8 cellular contexts compared by ENCODE assay signal in the genomic region with DNA sequence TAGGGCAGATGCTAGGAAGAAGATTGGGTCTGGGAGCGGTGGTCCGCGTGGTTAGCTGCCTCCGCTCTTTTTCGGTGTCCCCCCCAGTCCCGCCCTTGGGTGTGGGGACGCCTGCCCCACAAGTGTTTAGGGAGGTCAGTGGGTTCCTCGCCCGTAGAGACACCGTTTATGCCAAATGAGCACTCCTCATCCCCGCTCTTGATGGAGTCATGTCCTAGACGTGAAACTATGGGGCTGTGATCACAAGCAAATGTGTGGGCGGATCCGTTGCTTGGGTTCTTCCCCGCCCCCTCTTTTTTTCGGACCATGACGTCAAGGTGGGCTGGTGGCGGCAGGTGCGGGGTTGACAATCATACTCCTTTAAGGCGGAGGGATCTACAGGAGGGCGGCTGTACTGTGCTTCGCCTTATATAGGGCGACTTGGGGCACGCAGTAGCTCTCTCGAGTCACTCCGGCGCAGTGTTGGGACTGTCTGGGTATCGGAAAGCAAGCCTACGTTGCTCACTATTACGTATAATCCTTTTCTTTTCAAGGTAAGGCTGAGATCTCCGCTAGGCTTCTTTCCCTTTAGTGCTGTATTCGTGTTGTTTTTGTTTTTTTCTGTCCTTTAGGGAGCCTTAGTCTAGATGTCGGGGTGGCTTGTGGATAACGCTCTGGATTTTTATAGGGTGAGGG. TPM values are rescaled to one million over a fixed set of nuclear protein-coding genes. Genes with fewer than 3 reads are reported as not detected.
DNase-seq lines count a peak whose midpoint lies in the region; ATAC-seq and TF ChIP-seq lines count a peak whose summit lies in the region.

A gene (plus strand): TSS at position 439 of the 675 bp plus-strand sequence. CDS start 1,529 bp downstream, outside the sequence.

- TF ChIP-seq CTCF in OCI-LY3 (IDR thresholded peaks at IDR 0.05; ENCODE audit: low read depth, low read length) (no peak), epithelial cell of esophagus (IDR thresholded peaks at IDR 0.05; ENCODE audit: insufficient read depth, low read depth, low read length, missing control alignments) (no peak), mucosa of descending colon (IDR thresholded peaks at IDR 0.05) (no peak)

- H3K4me2 ChIP-seq in OCI-LY3 (ENCODE audit: low read length), result peak within 1 kb of the TSS; percentile 93

- H3K4me3 ChIP-seq in OCI-LY3 (ENCODE audit: low read length) (peak within 1 kb of the TSS; percentile 92), epithelial cell of esophagus (ENCODE audit: low read length) (peak within 1 kb of the TSS; percentile 100), mucosa of descending colon (peak within 1 kb of the TSS; percentile 71)

- H4K20me1 ChIP-seq in OCI-LY3 (ENCODE audit: insufficient read depth, low read length), result peaks cover 46% of the 10 kb centered on the region

- peak within 1 kb of the TSS; percentile 44; the same call in 1 of the 2 replicates for H2AFZ ChIP-seq in OCI-LY3 (ENCODE audit: low read depth, low read length)

- intact Hi-C loops in mucosa of descending colon (cut with DNase I, micrococcal nuclease), result no loop called here

- ATAC-seq in GM21528 (IDR thresholded peaks at IDR 0.05; ENCODE audit: low FRiP score, unreplicated experiment), result peak; percentile 69
- ATAC-seq in mucosa of descending colon, result peak; percentile 90

- peak within 1 kb of the TSS; percentile 99 for H3K9ac ChIP-seq in OCI-LY3 (ENCODE audit: low read length)

- H3K9me3 ChIP-seq in OCI-LY3 (ENCODE audit: insufficient read depth, low read length), result no peaks in the 10 kb centered on the region
- H3K9me3 ChIP-seq in mucosa of descending colon, result no peaks in the 10 kb centered on the region

- peaks cover 22% of the 10 kb centered on the region for H3K4me1 ChIP-seq in OCI-LY3 (ENCODE audit: low read length)
- H3K4me1 ChIP-seq in mucosa of descending colon (ENCODE audit: low read depth), result peaks cover 15% of the 10 kb centered on the region

- H3K36me3 ChIP-seq in OCI-LY3 (replicated peaks; ENCODE audit: low read depth, low read length) (peaks cover 46% of the 10 kb centered on the region), mucosa of descending colon (ENCODE audit: low read depth) (peaks cover 4% of the 10 kb centered on the region)

- DNase-seq in DMS114 treated with DMSO at 0.1 percent for 48 hours (lab: John Stamatoyannopoulos, UW; ENCODE audit: unreplicated experiment) (peak; percentile 95), HuH-7.5 (ENCODE audit: low spot score) (peak; percentile 90), activated T-cell treated with anti-CD3 and anti-CD28 coated beads for 24 hours (ENCODE audit: low read depth) (peak; percentile 96), epithelial cell of esophagus (ENCODE audit: low read depth) (peak; percentile 100), mucosa of descending colon (peak; percentile 96 to 98 (median 97))
- DNase-seq in stimulated activated CD8-positive, alpha-beta memory T cell treated with anti-CD3 and anti-CD28 coated beads, Interleukin-4, amount 100 ng/mL, for 1 hour (ENCODE audit: low read depth in 2 of 2, low spot score in 1 of 2), result peak; percentile 87 to 89

- peaks cover 61% of the 10 kb centered on the region for H3K79me2 ChIP-seq in OCI-LY3 (ENCODE audit: low read length)

- peak within 1 kb of the TSS; percentile 87 for H3K27ac ChIP-seq in OCI-LY3 (ENCODE audit: low read length)

- H3K27me3 ChIP-seq in OCI-LY3 (ENCODE audit: low read depth, low read length), result no peaks in the 10 kb centered on the region

RNA-seq across cellular contexts. Expression of the gene that starts here (rescaled TPM):
- total RNA-seq in mucosa of descending colon, result 100 to 1,000 TPM; 322 to 593 (median 399) TPM

Comparison
In these comparisons a context has a peak if more than half of its experiments do, and no peak if none do; other contexts are left out.
1. Peak in every context shown above with its lines: DNase-seq, ATAC-seq, H3K4me3 ChIP-seq and H3K27ac ChIP-seq.